ENCODE assay signal across 27 cellular contexts in genomic region chr17:68418876-68419275, GRCh38.
"Had no signal": no experiment of that assay in that cellular context is flagged by ENCODE, and none has a peak within 500 bp of the region (broad histone marks: within the 10 kb centered on the region; RNA-seq: fewer than 3 reads in every experiment).

No MANE protein-coding gene starts in this region.

- H3K27me3 ChIP-seq: pancreas, stomach, testis, thyroid gland, transverse colon, upper lobe of left lung, vagina had no signal

- H3K4me3 ChIP-seq: left ventricle myocardium inferior, lung, pancreas, prostate gland, skin epidermis, stomach, testis, thyroid gland, transverse colon, upper lobe of left lung, vagina had no signal

- H3K27ac ChIP-seq: left ventricle myocardium inferior, pancreas, prostate gland, skin epidermis, stomach, testis, thyroid gland, transverse colon, upper lobe of left lung, vagina had no signal

- H3K4me1 ChIP-seq: pancreas, prostate gland, stomach, testis, vagina had no signal

- DNase-seq: islet precursor cell; left ventricle myocardium inferior; mesenchymal stem cell; naive thymus-derived CD8-positive, alpha-beta T cell; nucleus accumbens; pancreas; posterior cingulate gyrus; retina; right cardiac atrium; stimulated activated CD4-positive, alpha-beta T cell treated with anti-CD3 and anti-CD28 coated beads, Interleukin-12 subunit alpha, Interleukin-12 subunit beta, amount 100 ng/mL, for 4 hours; stimulated activated CD4-positive, alpha-beta T cell treated with anti-CD3 and anti-CD28 coated beads, Interleukin-15, amount 100 ng/mL, for 24 hours; stimulated activated CD4-positive, alpha-beta T cell treated with anti-CD3 and anti-CD28 coated beads, Interleukin-2, amount 100 ng/mL, for 24 hours; stimulated activated CD4-positive, alpha-beta T cell treated with anti-CD3 and anti-CD28 coated beads, Interleukin-4, amount 100 ng/mL, for 1 hour; stimulated activated naive B cell treated with anti-CD40 and anti-IgM and Interleukin-4, amounts not matched to agents 10 μg/mL and 1 μg/mL and 100 μg/mL, for 72 hours; stimulated activated naive CD8-positive, alpha-beta T cell treated with anti-CD3 and anti-CD28 coated beads, Interleukin-15, Interleukin-2, amounts not matched to agents 100 U/mL and 50 U/mL, for 24 hours; stomach; testis; thyroid gland; transverse colon; upper lobe of left lung had no signal

- ATAC-seq: naive thymus-derived CD8-positive, alpha-beta T cell; pancreas; right cardiac atrium; sciatic nerve; stimulated activated naive B cell treated with anti-CD40 and anti-IgM and Interleukin-4, amounts not matched to agents 10 μg/mL and 1 μg/mL and 100 μg/mL, for 72 hours; stimulated activated naive CD8-positive, alpha-beta T cell treated with anti-CD3 and anti-CD28 coated beads, Interleukin-15, Interleukin-2, amounts not matched to agents 100 U/mL and 50 U/mL, for 24 hours had no signal

- H3K4me1 Mint-ChIP-seq: nephron had no signal

- H3K4me3 Mint-ChIP-seq: naive thymus-derived CD8-positive, alpha-beta T cell; nephron; neural crest cell; stimulated activated naive B cell treated with anti-CD40 and anti-IgM and Interleukin-4, amounts not matched to agents 10 μg/mL and 1 μg/mL and 100 μg/mL, for 72 hours had no signal

- H3K27me3 Mint-ChIP-seq: naive thymus-derived CD8-positive, alpha-beta T cell; stimulated activated naive B cell treated with anti-CD40 and anti-IgM and Interleukin-4, amounts not matched to agents 10 μg/mL and 1 μg/mL and 100 μg/mL, for 72 hours had no signal

- H3K27ac Mint-ChIP-seq: naive thymus-derived CD8-positive, alpha-beta T cell; nephron; stimulated activated naive B cell treated with anti-CD40 and anti-IgM and Interleukin-4, amounts not matched to agents 10 μg/mL and 1 μg/mL and 100 μg/mL, for 72 hours had no signal
